ENCODE assay signal across 23 cellular contexts in the genomic region with DNA sequence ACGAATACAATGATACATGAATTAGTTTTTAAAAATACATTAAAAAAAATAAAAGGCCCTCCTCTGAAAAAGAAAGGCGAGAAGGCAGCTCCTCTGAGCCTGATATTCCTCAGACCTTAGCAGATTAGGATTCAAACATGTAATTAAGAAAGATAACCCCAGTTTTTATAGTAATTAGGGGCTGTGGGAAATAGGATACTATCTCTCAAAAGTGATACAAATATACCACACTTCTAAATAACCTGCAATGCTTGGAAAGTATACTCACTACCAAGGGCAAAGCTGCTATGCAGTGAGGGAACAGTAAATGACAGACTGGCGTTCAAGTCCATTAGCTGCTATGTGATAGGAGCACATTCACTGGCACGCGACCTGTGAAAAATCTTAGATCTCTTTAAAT.
DNase-seq lines count a peak whose midpoint lies in the region; ATAC-seq and TF ChIP-seq lines count a peak whose summit lies in the region.
"Had no signal": no experiment of that assay in that cellular context is flagged by ENCODE, and none has a peak within 500 bp of the region (broad histone marks: within the 10 kb centered on the region; RNA-seq: fewer than 3 reads in every experiment).

No MANE protein-coding gene starts in this region.

- H3K36me3 Mint-ChIP-seq in HFFc6 (ENCODE audit: low read depth) = no peaks in the 10 kb centered on the region

- H3K4me2 ChIP-seq in OCI-LY3 (ENCODE audit: low read length) = peak overlapping the region; percentile 91
- H3K4me2 ChIP-seq: A549; BLaER1 treated with 17β-estradiol and CSF1 and Interleukin-3, amounts not matched to agents 10 nM and 100 nM; GM23338 had no signal

- no peaks in the 10 kb centered on the region for H3K27me3 ChIP-seq in cardiac muscle cell
- no peaks in the 10 kb centered on the region for H3K27me3 ChIP-seq in OCI-LY3 (ENCODE audit: low read depth, low read length)
- H3K27me3 ChIP-seq: BE2C had no signal

- no peaks in the 10 kb centered on the region for H3K36me3 ChIP-seq in cardiac muscle cell
- no peaks in the 10 kb centered on the region for H3K36me3 ChIP-seq in OCI-LY3 (replicated peaks; ENCODE audit: low read depth, low read length)
- H3K36me3 ChIP-seq: BE2C; BLaER1 treated with 17β-estradiol and CSF1 and Interleukin-3, amounts not matched to agents 10 nM and 100 nM had no signal

- H3K9me3 Mint-ChIP-seq in HFFc6 = no peaks in the 10 kb centered on the region
- H3K9me3 Mint-ChIP-seq: CD14-positive monocyte; CD4-positive, alpha-beta memory T cell; GM23338; H9 had no signal

- H3K9me3 ChIP-seq in cardiac muscle cell (ENCODE audit: low read depth) (no peaks in the 10 kb centered on the region), OCI-LY3 (ENCODE audit: insufficient read depth, low read length) (no peaks in the 10 kb centered on the region)
- H3K9me3 ChIP-seq: A549; BE2C; BLaER1 treated with 17β-estradiol and CSF1 and Interleukin-3, amounts not matched to agents 10 nM and 100 nM had no signal

- H3K4me1 ChIP-seq in cardiac muscle cell (ENCODE audit: low read depth) (peaks cover 68% of the 10 kb centered on the region), OCI-LY3 (ENCODE audit: low read length) (peaks cover 99% of the 10 kb centered on the region)
- H3K4me1 ChIP-seq: BE2C; BLaER1 treated with 17β-estradiol and CSF1 and Interleukin-3, amounts not matched to agents 10 nM and 100 nM had no signal

- H3K4me1 Mint-ChIP-seq in HFFc6 (ENCODE audit: low read depth) = peaks cover 15% of the 10 kb centered on the region

- DNase-seq in cardiac muscle cell (ENCODE audit: low read depth in 1 of 2, low spot score in 1 of 2) = no peak
- no peak for DNase-seq in Right ventricle myocardium inferior (ENCODE audit: missing footprints)
- DNase-seq in NCI-H69 (lab: John Stamatoyannopoulos, UW) = peak; percentile 28
- no peak for DNase-seq in GM03348 (ENCODE audit: low spot score)
- no peak for DNase-seq in activated T-cell treated with anti-CD3 and anti-CD28 coated beads, Interleukin-2, amount 50 U/mL, for 1 hour
- DNase-seq in HFFc6 = no peak
- DNase-seq: 8988T; ACHN; AML-193; BE2C; Calu3; CD4-positive, alpha-beta memory T cell; COR-L47; DMS153; DND-41; H9 had no signal

- ATAC-seq in Right ventricle myocardium inferior = no peak
- ATAC-seq: A549, GM12878, GM23338, HCT116 had no signal

- peak overlapping the region; percentile 65 for H2AFZ ChIP-seq in OCI-LY3 (ENCODE audit: low read depth, low read length)
- H2AFZ ChIP-seq: GM23338 had no signal

- TF ChIP-seq CTCF in cardiac muscle cell (IDR thresholded peaks at IDR 0.05; ENCODE audit: low read depth, low read length) (no peak), OCI-LY3 (IDR thresholded peaks at IDR 0.05; ENCODE audit: low read depth, low read length) (no peak), HFFc6 (IDR thresholded peaks at IDR 0.05) (no peak)

- no peak overlapping the region for H3K4me3 Mint-ChIP-seq in HFFc6
- H3K4me3 Mint-ChIP-seq: CD14-positive monocyte; CD4-positive, alpha-beta memory T cell; GM23338; H9 had no signal

- intact Hi-C loops in Right ventricle myocardium inferior (cut with DNase I) = no loop called here

- H3K4me3 ChIP-seq in cardiac muscle cell (no peak overlapping the region), OCI-LY3 (ENCODE audit: low read length) (peak overlapping the region; percentile 43)
- H3K4me3 ChIP-seq: A549; BLaER1 treated with 17β-estradiol and CSF1 and Interleukin-3, amounts not matched to agents 10 nM and 100 nM; GM12878; GM23338 had no signal

- peaks cover 18% of the 10 kb centered on the region for H3K79me2 ChIP-seq in OCI-LY3 (ENCODE audit: low read length)

- no peak overlapping the region for H3K27ac Mint-ChIP-seq in HFFc6
- H3K27ac Mint-ChIP-seq: CD14-positive monocyte, GM23338, H9 had no signal

- H3K9ac ChIP-seq in OCI-LY3 (ENCODE audit: low read length) = peak overlapping the region; percentile 77
- H3K9ac ChIP-seq: BLaER1 treated with 17β-estradiol and CSF1 and Interleukin-3, amounts not matched to agents 10 nM and 100 nM had no signal

- peak overlapping the region; percentile 94 for H3K27ac ChIP-seq in cardiac muscle cell
- peak overlapping the region; percentile 95 for H3K27ac ChIP-seq in OCI-LY3 (ENCODE audit: low read length)
- H3K27ac ChIP-seq: A549; BLaER1 treated with 17β-estradiol and CSF1 and Interleukin-3, amounts not matched to agents 10 nM and 100 nM had no signal

- H3K27me3 Mint-ChIP-seq in HFFc6 (ENCODE audit: insufficient read depth) = peaks cover 2% of the 10 kb centered on the region; the same call in 1 of the 2 replicates
- H3K27me3 Mint-ChIP-seq: CD4-positive, alpha-beta memory T cell had no signal

- no peaks in the 10 kb centered on the region for H4K20me1 ChIP-seq in OCI-LY3 (ENCODE audit: insufficient read depth, low read length)
- H4K20me1 ChIP-seq: BLaER1 treated with 17β-estradiol and CSF1 and Interleukin-3, amounts not matched to agents 10 nM and 100 nM had no signal
